Comparison of ENCODE assay signal across 13 cellular contexts in genomic region chr10:70575486-70575873, GRCh38. TPM values are rescaled to one million over a fixed set of nuclear protein-coding genes. Genes with fewer than 3 reads are reported as not detected.
DNase-seq lines count a peak whose midpoint lies in the region; ATAC-seq, FAIRE-seq and TF ChIP-seq lines count a peak whose summit lies in the region.
"Had no signal": no experiment of that assay in that cellular context is flagged by ENCODE, and none has a peak within 500 bp of the region (broad histone marks: within the 10 kb centered on the region; RNA-seq: fewer than 3 reads in every experiment).

No MANE protein-coding gene starts in this region.

- no peaks in the 10 kb centered on the region for H3K27me3 Mint-ChIP-seq in CD8-positive, alpha-beta memory T cell
- H3K27me3 Mint-ChIP-seq in IgD-negative memory B cell = no peaks in the 10 kb centered on the region

- no peaks in the 10 kb centered on the region for H3K27me3 ChIP-seq in CD8-positive, alpha-beta memory T cell (ENCODE audit: insufficient read depth, low read length, poor library complexity, severe bottlenecking)
- no peaks in the 10 kb centered on the region for H3K27me3 ChIP-seq in GM12878 (replicated peaks in 1 of 2; ENCODE audit: control insufficient read depth in 2 of 2, insufficient read depth in 2 of 2, low read length in 1 of 2)
- H3K27me3 ChIP-seq in neuronal stem cell (ENCODE audit: control insufficient read depth in 3 of 3, insufficient read depth in 3 of 3, low read depth in 1 of 3, low read length in 3 of 3) = no peaks in the 10 kb centered on the region

- H3K4me3 Mint-ChIP-seq in CD8-positive, alpha-beta memory T cell = peak overlapping the region in 6 of 7 donors; percentile 15 to 89 (median 74)
- peak overlapping the region in 2 of 4 donors; percentile 86 to 88 for H3K4me3 Mint-ChIP-seq in IgD-negative memory B cell

- no peak overlapping the region for H2AK5ac ChIP-seq in neuronal stem cell (ENCODE audit: low read depth, low read length)

- RAD21 ChIA-PET in GM12878 (lab: Charles Lee; ENCODE audit: unreplicated experiment) = interaction anchor here (0.7 to 4.9 kb wide), 11 partner anchors 13 to 185 kb away, joined by 3 to 35 read pairs (median 3); partner anchors contain the start of gene PRF1

- TF ChIP-seq RAD21 in GM12878 (IDR thresholded peaks at IDR 0.05; ENCODE audit: insufficient read depth, low read depth, low read length) = no peak

- H2AFZ ChIP-seq in GM12878 (ENCODE audit: control insufficient read depth, low read depth, low read length) (no peak overlapping the region), neuronal stem cell (ENCODE audit: low read length) (no peak overlapping the region)

- no peak for TF ChIP-seq POLR2A in GM12878 (IDR thresholded peaks at IDR 0.05; ENCODE audit: low read depth, low read length)

- peak overlapping the region; percentile 37 for H3K23ac ChIP-seq in neuronal stem cell (ENCODE audit: low read depth, low read length, poor library complexity)

- H3K4me1 ChIP-seq in CD8-positive, alpha-beta memory T cell (ENCODE audit: insufficient read depth, low read length) = peaks cover 50% of the 10 kb centered on the region
- H3K4me1 ChIP-seq in GM12878 (ENCODE audit: control insufficient read depth, insufficient read depth, low read length) (peaks cover 41% of the 10 kb centered on the region), neuronal stem cell (ENCODE audit: control insufficient read depth in 2 of 2, insufficient read depth in 1 of 2, low read depth in 1 of 2, low read length in 2 of 2) (peaks cover 0 to 2% of the 10 kb centered on the region in 2 donors)

- no peak for TF ChIP-seq CTCF in GM12878 (IDR thresholded peaks at IDR 0.05 in 2 of 3, conservative IDR thresholded peaks at IDR 0.05 in 1 of 3; ENCODE audit: control insufficient read depth in 2 of 3, extremely low read depth in 1 of 3, insufficient read depth in 1 of 3, low read depth in 3 of 3, low read length in 3 of 3)
- TF ChIP-seq CTCF in coronary artery (IDR thresholded peaks at IDR 0.05) = no peak

- peak overlapping the region; percentile 59 for H3K18ac ChIP-seq in neuronal stem cell (ENCODE audit: low read length)

- no peak overlapping the region for H3K9ac ChIP-seq in GM12878 (ENCODE audit: control insufficient read depth, insufficient read depth, low read length)
- no peak overlapping the region for H3K9ac ChIP-seq in neuronal stem cell (ENCODE audit: low read depth, low read length, poor library complexity)

- no peak overlapping the region for H4K8ac ChIP-seq in neuronal stem cell (ENCODE audit: low read depth, low read length)

- H3K36me3 ChIP-seq in CD8-positive, alpha-beta memory T cell (ENCODE audit: insufficient read depth, low read length) = no peaks in the 10 kb centered on the region
- H3K36me3 ChIP-seq in GM12878 (ENCODE audit: control insufficient read depth in 2 of 2, insufficient read depth in 2 of 2, low read length in 1 of 2) (no peaks in the 10 kb centered on the region), neuronal stem cell (replicated peaks in 1 of 2; ENCODE audit: control insufficient read depth in 2 of 2, insufficient read depth in 2 of 2, low read length in 2 of 2) (no peaks in the 10 kb centered on the region)

- TF ChIP-seq EP300 in GM12878 (IDR thresholded peaks at IDR 0.05; ENCODE audit: borderline replicate concordance in 1 of 2, control insufficient read depth in 1 of 2, low read depth in 2 of 2, low read length in 2 of 2) = no peak

- POLR2A ChIA-PET in CD8-positive, alpha-beta memory T cell (lab: Charles Lee) = interaction anchor here (0.6 to 1.3 kb wide), 3 partner anchors 16 to 171 kb away, joined by 3 to 6 read pairs (median 3); partner anchors contain the start of gene PRF1
- POLR2A ChIA-PET in GM12878 (lab: Charles Lee) = interaction anchor here (0.6 to 2.3 kb wide), 2 partner anchors 12 to 1241 kb away, joined by 3 to 23 read pairs; no protein-coding TSS in a partner anchor

- no peak overlapping the region for H2BK15ac ChIP-seq in neuronal stem cell (ENCODE audit: low read length)

- H3K9me3 Mint-ChIP-seq in CD8-positive, alpha-beta memory T cell = no peaks in the 10 kb centered on the region
- no peaks in the 10 kb centered on the region for H3K9me3 Mint-ChIP-seq in IgD-negative memory B cell

- peak overlapping the region; percentile 6 for H3K27ac ChIP-seq in CD8-positive, alpha-beta memory T cell (ENCODE audit: low read depth, low read length)
- H3K27ac ChIP-seq in GM12878 (ENCODE audit: control insufficient read depth, insufficient read depth) = no peak overlapping the region
- no peak overlapping the region for H3K27ac ChIP-seq in neuronal stem cell (replicated peaks; ENCODE audit: low read length)
- no peak overlapping the region for H3K27ac ChIP-seq in coronary artery

- peak overlapping the region; percentile 79 for H3K14ac ChIP-seq in neuronal stem cell (ENCODE audit: low read length)

- no peaks in the 10 kb centered on the region for H3K79me2 ChIP-seq in GM12878 (ENCODE audit: control insufficient read depth, insufficient read depth, low read length)

- no peak overlapping the region for H3K4me3 ChIP-seq in CD8-positive, alpha-beta memory T cell (ENCODE audit: low read length)
- H3K4me3 ChIP-seq in GM12878 = no peak overlapping the region
- H3K4me3 ChIP-seq in neuronal stem cell (ENCODE audit: low read length in 2 of 2) = no peak overlapping the region
- no peak overlapping the region for H3K4me3 ChIP-seq in coronary artery

- no peaks in the 10 kb centered on the region for H3K9me3 ChIP-seq in CD8-positive, alpha-beta memory T cell (ENCODE audit: low read length)
- H3K9me3 ChIP-seq in GM12878 (replicated peaks; ENCODE audit: control insufficient read depth, insufficient read depth, low read length) (no peaks in the 10 kb centered on the region), neuronal stem cell (replicated peaks in 1 of 2; ENCODE audit: control insufficient read depth in 2 of 2, insufficient read depth in 1 of 2, low read depth in 1 of 2, low read length in 2 of 2) (peaks cover 0 to 2% of the 10 kb centered on the region in 2 donors)

- SMC1A ChIA-PET in GM12878 (lab: Charles Lee; ENCODE audit: uncharacterized antibody, unreplicated experiment) = interaction anchor here (0.6 to 4.1 kb wide), 5 partner anchors 12 to 351 kb away, joined by 3 to 46 read pairs (median 3); no protein-coding TSS in a partner anchor

- no TSS peak for BruUV-seq in GM12878 (replicated peaks; lab: Mats Ljungman, UMichigan)

- H3K4me2 ChIP-seq in GM12878 (ENCODE audit: control insufficient read depth, insufficient read depth) = no peak overlapping the region
- H3K4me2 ChIP-seq in neuronal stem cell (ENCODE audit: insufficient read depth, low read length, poor library complexity, severe bottlenecking) = no peak overlapping the region

- CTCF ChIA-PET in CD8-positive, alpha-beta memory T cell (lab: Charles Lee) = interaction anchor here (0.7 to 2.8 kb wide), 4 partner anchors 9 to 38 kb away, joined by 3 to 7 read pairs (median 3); no protein-coding TSS in a partner anchor
- CTCF ChIA-PET in GM12878 (lab: Yijun Ruan, JAX) = interaction anchor here (0.9 to 1.9 kb wide), 6 partner anchors 13 to 93 kb away, joined by 3 to 11 read pairs (median 4); no protein-coding TSS in a partner anchor

- no peak overlapping the region for H2BK120ac ChIP-seq in neuronal stem cell (ENCODE audit: low read depth, low read length)

- no peaks in the 10 kb centered on the region for H3K79me1 ChIP-seq in neuronal stem cell (ENCODE audit: low read depth, low read length)

- DNase-seq in CD8-positive, alpha-beta memory T cell = no peak
- DNase-seq in GM12878 (ENCODE audit: low read depth, low spot score) (no peak), neuronal stem cell (ENCODE audit: low spot score) (no peak), cerebellar nuclear complex (lab: John Stamatoyannopoulos, UW) (no peak), HT-29 (ENCODE audit: low spot score) (no peak), coronary artery (ENCODE audit: low spot score) (no peak), GM19239 (ENCODE audit: insufficient read length, low spot score) (no peak)
- DNase-seq: activated CD8-positive, alpha-beta memory T cell treated with anti-CD3 and anti-CD28 coated beads, Interleukin-2, amount 50 U/mL, for 4 hours; NCI-H446 treated with DMSO at 0.1 percent for 48 hours; stimulated activated naive CD4-positive, alpha-beta T cell treated with Interleukin-2 at 50 U/mL for 16 hours had no signal

- H3K27ac Mint-ChIP-seq in CD8-positive, alpha-beta memory T cell = peak overlapping the region in 7 of 8 donors; percentile 59 to 98 (median 86)
- H3K27ac Mint-ChIP-seq in IgD-negative memory B cell = peak overlapping the region; percentile 2 to 90 (median 69)

- H2BK12ac ChIP-seq in neuronal stem cell (ENCODE audit: low read length) = no peak overlapping the region

- no peaks in the 10 kb centered on the region for H3K36me3 Mint-ChIP-seq in CD8-positive, alpha-beta memory T cell
- no peaks in the 10 kb centered on the region for H3K36me3 Mint-ChIP-seq in IgD-negative memory B cell

- H4K20me1 ChIP-seq in GM12878 (ENCODE audit: control insufficient read depth, insufficient read depth) = no peaks in the 10 kb centered on the region

- FAIRE-seq in GM12878 (lab: Jason Lieb, UNC) (no peak), GM19239 (lab: Jason Lieb, UNC) (no peak)
- FAIRE-seq: colon had no signal

- no peak overlapping the region for H3K4ac ChIP-seq in neuronal stem cell (ENCODE audit: low read length)

- H4K91ac ChIP-seq in neuronal stem cell (ENCODE audit: low read depth, low read length, poor library complexity) = no peak overlapping the region

- WGBS in GM12878 (ENCODE audit: insufficient coverage, insufficient replicate concordance, low lambda C conversion rate, missing lambda C conversion rate) = 54% methylated on average over 4 of the region's 4 CpGs
- WGBS in neuronal stem cell (ENCODE audit: extremely low coverage in 2 of 2, insufficient read length in 2 of 2, insufficient replicate concordance in 1 of 2), 2 donors = no CpG with 5 or more reads among the region's 4 CpGs

- in situ Hi-C loops in GM12878 (cut with MboI) = no loop called here

- H2BK5ac ChIP-seq in neuronal stem cell (ENCODE audit: low read length) = no peak overlapping the region

- intact Hi-C loops in GM12878 (cut with micrococcal nuclease; ENCODE audit: unreplicated experiment) = loop anchor here (5.0 kb wide), 1 partner anchor 82 kb away; no protein-coding TSS in a partner anchor

- ATAC-seq in GM12878 = no peak

- H3K4me1 Mint-ChIP-seq in CD8-positive, alpha-beta memory T cell = peaks cover 56 to 67% (median 57%) of the 10 kb centered on the region in 3 donors
- peaks cover 39 to 40% (median 40%) of the 10 kb centered on the region in 3 donors for H3K4me1 Mint-ChIP-seq in IgD-negative memory B cell

RNA-seq across cellular contexts. Expression of gene PRF1, which starts 27.1 kb away (rescaled TPM):
- total RNA-seq in CD8-positive, alpha-beta memory T cell = 10 to 100 TPM; 94.8 to 95.7 TPM
- 762 TPM for polyA plus RNA-seq in CD8-positive, alpha-beta memory T cell
- polyA plus RNA-seq in IgD-negative memory B cell = 24.3 TPM
- total RNA-seq in GM12878 (2013; cell fraction: nucleolus; rRNA removed) = 13.7 and 18.8 TPM in 2 replicates
- 1.1 and 1.9 TPM in 2 replicates for total RNA-seq in GM12878 (2014; rRNA removed)
- total RNA-seq in GM12878 (2014; rRNA removed; fragmentation: Illumina TruSeq; extraction: Trizol) = 1.1 and 1.4 TPM in 2 replicates
- 1.5 and 1.8 TPM in 2 replicates for total RNA-seq in GM12878 (2021)
- polyA plus RNA-seq in GM12878 (2011; ENCODE audit: low read depth) = 1.3 TPM
- polyA plus RNA-seq in GM12878 (2011; rRNA removed) = 5.5 and 15.7 TPM in 2 replicates
- 22.9 and 31.0 TPM in 2 replicates for polyA plus RNA-seq in GM12878 (2011; cell fraction: cytosol; rRNA removed)
- 9.8 and 13.4 TPM in 2 replicates for polyA plus RNA-seq in GM12878 (2011; cell fraction: nucleus; rRNA removed)
- 1.2 and 1.3 TPM in 2 replicates for polyA plus RNA-seq in GM12878 (2012)
- polyA plus RNA-seq in GM12878 (2014; fragmentation: Illumina TruSeq; extraction: Trizol) = 0.84 and 2.6 TPM in 2 replicates
- 1 to 10 TPM; 1.7 to 1.9 TPM for polyA plus RNA-seq in GM12878 (2014; fragmentation: Nextera tagmentation; extraction: Ambion mirVana)
- 0.97 and 1.3 TPM in 2 replicates for polyA plus RNA-seq in GM12878 (2014; rRNA removed)
- polyA plus RNA-seq in GM12878 (2016; fragmentation: Nextera tagmentation; extraction: Ambion mirVana) = under 1 TPM; 0.88 to 1.00 TPM
- 24.3 and 26.7 TPM in 2 replicates for polyA minus RNA-seq in GM12878 (2011; rRNA and poly(A)+ RNA removed)
- polyA minus RNA-seq in GM12878 (2011; cell fraction: cytosol; rRNA and poly(A)+ RNA removed) = 9.3 and 10.8 TPM in 2 replicates
- polyA minus RNA-seq in GM12878 (2011; cell fraction: nucleus; rRNA and poly(A)+ RNA removed) = 5.0 and 7.0 TPM in 2 replicates
- not detected for polyA plus RNA-seq in neuronal stem cell (2013, experiment 1 of 2)
- polyA plus RNA-seq in neuronal stem cell (2013, experiment 2 of 2) = not detected
- total RNA-seq in HT-29 (2014; rRNA removed; shearing (Covaris generic)) = not detected in 2 replicates
- total RNA-seq: glomerular endothelial cell had no signal

Comparison
In these comparisons a context has a peak if more than half of its experiments do, and no peak if none do; other contexts are left out.
1. RNA of gene PRF1, which starts 27.1 kb away (total RNA-seq): 94.8 to 95.7 TPM in CD8-positive, alpha-beta memory T cell; 1.1 to 18.8 TPM in GM12878 and not detected in HT-29; every median in the first group is over 4 times any median in the second.